Comparison of ENCODE assay signal across 1 cellular context in the genomic region with DNA sequence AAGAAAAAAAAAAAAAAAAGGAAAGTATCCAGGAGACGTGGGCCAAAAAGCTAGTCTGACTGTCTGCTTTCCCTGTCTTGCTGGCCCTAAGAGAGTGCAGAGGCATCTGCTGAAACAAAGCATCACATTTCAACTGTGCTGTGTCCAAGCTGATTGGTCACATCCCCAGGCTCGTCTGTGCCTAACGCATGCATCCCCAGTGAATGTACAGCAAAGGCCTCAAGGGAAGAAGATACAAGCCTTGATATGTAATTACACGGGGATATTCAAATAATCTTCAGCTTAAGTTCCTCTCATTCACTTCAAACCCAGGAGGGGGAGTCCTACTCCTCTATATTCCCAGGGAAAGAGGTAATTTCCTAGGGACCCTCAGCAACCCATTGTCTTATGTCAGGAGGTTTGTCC.
TF ChIP-seq lines count a peak whose summit lies in the region.

No MANE protein-coding gene starts in this region.

TF ChIP-seq in GM23338, 12 proteins besides CTCF, POLR2A, EP300 and RAD21 (continued from another document):
- TF ChIP-seq, protein P1, sequence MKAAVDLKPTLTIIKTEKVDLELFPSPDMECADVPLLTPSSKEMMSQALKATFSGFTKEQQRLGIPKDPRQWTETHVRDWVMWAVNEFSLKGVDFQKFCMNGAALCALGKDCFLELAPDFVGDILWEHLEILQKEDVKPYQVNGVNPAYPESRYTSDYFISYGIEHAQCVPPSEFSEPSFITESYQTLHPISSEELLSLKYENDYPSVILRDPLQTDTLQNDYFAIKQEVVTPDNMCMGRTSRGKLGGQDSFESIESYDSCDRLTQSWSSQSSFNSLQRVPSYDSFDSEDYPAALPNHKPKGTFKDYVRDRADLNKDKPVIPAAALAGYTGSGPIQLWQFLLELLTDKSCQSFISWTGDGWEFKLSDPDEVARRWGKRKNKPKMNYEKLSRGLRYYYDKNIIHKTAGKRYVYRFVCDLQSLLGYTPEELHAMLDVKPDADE (IDR thresholded peaks at IDR 0.05): no peak
- no peak for TF ChIP-seq STAT1 (IDR thresholded peaks at IDR 0.05; ENCODE audit: unreplicated experiment)
- TF ChIP-seq JUNB (IDR thresholded peaks at IDR 0.05; ENCODE audit: unreplicated experiment): no peak
- TF ChIP-seq, protein P2, sequence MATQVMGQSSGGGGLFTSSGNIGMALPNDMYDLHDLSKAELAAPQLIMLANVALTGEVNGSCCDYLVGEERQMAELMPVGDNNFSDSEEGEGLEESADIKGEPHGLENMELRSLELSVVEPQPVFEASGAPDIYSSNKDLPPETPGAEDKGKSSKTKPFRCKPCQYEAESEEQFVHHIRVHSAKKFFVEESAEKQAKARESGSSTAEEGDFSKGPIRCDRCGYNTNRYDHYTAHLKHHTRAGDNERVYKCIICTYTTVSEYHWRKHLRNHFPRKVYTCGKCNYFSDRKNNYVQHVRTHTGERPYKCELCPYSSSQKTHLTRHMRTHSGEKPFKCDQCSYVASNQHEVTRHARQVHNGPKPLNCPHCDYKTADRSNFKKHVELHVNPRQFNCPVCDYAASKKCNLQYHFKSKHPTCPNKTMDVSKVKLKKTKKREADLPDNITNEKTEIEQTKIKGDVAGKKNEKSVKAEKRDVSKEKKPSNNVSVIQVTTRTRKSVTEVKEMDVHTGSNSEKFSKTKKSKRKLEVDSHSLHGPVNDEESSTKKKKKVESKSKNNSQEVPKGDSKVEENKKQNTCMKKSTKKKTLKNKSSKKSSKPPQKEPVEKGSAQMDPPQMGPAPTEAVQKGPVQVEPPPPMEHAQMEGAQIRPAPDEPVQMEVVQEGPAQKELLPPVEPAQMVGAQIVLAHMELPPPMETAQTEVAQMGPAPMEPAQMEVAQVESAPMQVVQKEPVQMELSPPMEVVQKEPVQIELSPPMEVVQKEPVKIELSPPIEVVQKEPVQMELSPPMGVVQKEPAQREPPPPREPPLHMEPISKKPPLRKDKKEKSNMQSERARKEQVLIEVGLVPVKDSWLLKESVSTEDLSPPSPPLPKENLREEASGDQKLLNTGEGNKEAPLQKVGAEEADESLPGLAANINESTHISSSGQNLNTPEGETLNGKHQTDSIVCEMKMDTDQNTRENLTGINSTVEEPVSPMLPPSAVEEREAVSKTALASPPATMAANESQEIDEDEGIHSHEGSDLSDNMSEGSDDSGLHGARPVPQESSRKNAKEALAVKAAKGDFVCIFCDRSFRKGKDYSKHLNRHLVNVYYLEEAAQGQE (IDR thresholded peaks at IDR 0.05; ENCODE audit: unreplicated experiment): no peak
- TF ChIP-seq NANOG (IDR thresholded peaks at IDR 0.05; ENCODE audit: borderline replicate concordance): no peak
